ENCODE assay signal across 25 cellular contexts in the genomic region with DNA sequence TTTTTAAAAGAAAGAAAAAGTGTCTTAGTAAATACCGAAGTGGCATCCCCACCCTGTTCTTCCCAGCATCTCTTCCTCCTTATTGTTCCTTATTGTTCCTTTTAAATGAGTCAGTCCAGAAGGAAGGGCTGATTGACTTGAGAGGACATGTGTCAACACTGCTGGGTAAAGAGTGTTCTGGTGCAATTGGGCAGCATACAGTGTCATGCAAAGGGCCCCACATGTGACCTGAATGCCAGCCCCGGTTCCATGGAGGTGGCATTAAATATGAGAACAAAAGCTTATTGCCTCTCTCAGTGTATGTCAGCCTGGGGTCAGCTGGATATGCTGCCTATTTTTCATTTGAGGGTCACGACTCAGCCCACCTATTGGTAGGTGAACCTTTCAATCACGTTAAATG.
"Had no signal": no experiment of that assay in that cellular context is flagged by ENCODE, and none has a peak within 500 bp of the region (broad histone marks: within the 10 kb centered on the region; RNA-seq: fewer than 3 reads in every experiment).

No MANE protein-coding gene starts in this region.

- H3K36me3 ChIP-seq: heart right ventricle, left ventricle myocardium inferior, pancreas, prostate gland, suprapubic skin, thoracic aorta, tibial artery, vagina had no signal

- ATAC-seq: heart right ventricle; left cardiac atrium; naive thymus-derived CD4-positive, alpha-beta T cell; natural killer cell treated with Interleukin-12 subunit alpha and Interleukin-12 subunit beta and Interleukin-15 and Interleukin-18, amount 100 ng/mL, for 72 hours; pancreas; right cardiac atrium; sciatic nerve; stimulated activated effector memory CD8-positive, alpha-beta T cell treated with anti-CD3 and anti-CD28 coated beads, Interleukin-12 subunit alpha, Interleukin-12 subunit beta, amount 100 ng/mL, for 72 hours had no signal

- H3K27me3 ChIP-seq: hepatocyte, pancreas, suprapubic skin, tibial artery, vagina had no signal

- H3K4me1 ChIP-seq: heart right ventricle, left ventricle myocardium inferior, pancreas, prostate gland, suprapubic skin, tibial artery, vagina had no signal

- H3K9me3 ChIP-seq: heart right ventricle, left ventricle myocardium inferior, pancreas, prostate gland, suprapubic skin, thoracic aorta, tibial artery, vagina had no signal

- DNase-seq: heart right ventricle; kidney glomerular epithelial cell; left cardiac atrium; left ventricle myocardium inferior; mesendoderm; naive thymus-derived CD4-positive, alpha-beta T cell; pancreas; posterior cingulate gyrus; retina; right cardiac atrium; stimulated activated CD4-positive, alpha-beta T cell treated with anti-CD3 and anti-CD28 coated beads, Interleukin-12 subunit alpha, Interleukin-12 subunit beta, amount 100 ng/mL, for 4 hours; stimulated activated CD4-positive, alpha-beta T cell treated with anti-CD3 and anti-CD28 coated beads, Interleukin-15, amount 100 ng/mL, for 24 hours; stimulated activated CD4-positive, alpha-beta T cell treated with anti-CD3 and anti-CD28 coated beads, Interleukin-4, amount 100 ng/mL, for 24 hours; stimulated activated naive CD4-positive, alpha-beta T cell; tibial artery had no signal

- H3K4me3 ChIP-seq: heart right ventricle, hepatocyte, left ventricle myocardium inferior, lung, pancreas, prostate gland, skin epidermis, suprapubic skin, thoracic aorta, tibial artery, vagina had no signal

- H3K27ac ChIP-seq: heart right ventricle, hepatocyte, left ventricle myocardium inferior, pancreas, prostate gland, skin epidermis, suprapubic skin, thoracic aorta, tibial artery, vagina had no signal
